In genomic region chr13:110352735-110353134, GRCh38 we compare ENCODE assay signal across 16 cellular contexts. TPM values are rescaled to one million over a fixed set of nuclear protein-coding genes. Genes with fewer than 3 reads are reported as not detected.
DNase-seq lines count a peak whose midpoint lies in the region; TF ChIP-seq lines count a peak whose summit lies in the region.
"Had no signal": no experiment of that assay in that cellular context is flagged by ENCODE, and none has a peak within 500 bp of the region (broad histone marks: within the 10 kb centered on the region; RNA-seq: fewer than 3 reads in every experiment).

No MANE protein-coding gene starts in this region.

- no peaks in the 10 kb centered on the region for H3K79me2 ChIP-seq in H9 (ENCODE audit: insufficient read depth, low read length)

- H4K5ac ChIP-seq in H9 (ENCODE audit: insufficient read length, low read depth, low read length), result no peak overlapping the region

- no peak overlapping the region for H4K91ac ChIP-seq in H9 (ENCODE audit: insufficient read length, low read depth, low read length)

- H3K4me3 ChIP-seq in choroid plexus epithelial cell (ENCODE audit: low read depth, low read length), result no peak overlapping the region
- H3K4me3 ChIP-seq: lung had no signal

- H3K56ac ChIP-seq in H9 (ENCODE audit: insufficient read length, low read depth, low read length), result no peak overlapping the region

- H3K27me3 Mint-ChIP-seq in H9 (ENCODE audit: low read depth), result no peaks in the 10 kb centered on the region
- no peaks in the 10 kb centered on the region for H3K27me3 Mint-ChIP-seq in neural crest cell (ENCODE audit: low read depth)
- peaks cover 19% of the 10 kb centered on the region for H3K27me3 Mint-ChIP-seq in activated T-cell treated with anti-CD3 and anti-CD28 coated beads, Interleukin-2, amount 50 U/mL, for 24 hours
- H3K27me3 Mint-ChIP-seq: CD4-positive, CD25-positive, alpha-beta regulatory T cell had no signal

- H3K27ac ChIP-seq in H9 (ENCODE audit: insufficient read length, low read depth, low read length), result no peak overlapping the region

- H3K36me3 Mint-ChIP-seq in H9 (ENCODE audit: insufficient read depth in 1 of 3, low read depth in 3 of 3) (peaks cover 2 to 5% (median 4%) of the 10 kb centered on the region in 3 experiments; a peak in 3 of 7 replicates), neural crest cell (ENCODE audit: low read depth) (peaks cover 6% of the 10 kb centered on the region)
- H3K36me3 Mint-ChIP-seq in activated T-cell treated with anti-CD3 and anti-CD28 coated beads, Interleukin-2, amount 50 U/mL, for 24 hours (ENCODE audit: low read depth), result no peaks in the 10 kb centered on the region
- H3K36me3 Mint-ChIP-seq: CD4-positive, CD25-positive, alpha-beta regulatory T cell had no signal

- no peak overlapping the region for H2BK12ac ChIP-seq in H9 (ENCODE audit: insufficient read length, low read depth, low read length)

- H3K9ac ChIP-seq in H9 (ENCODE audit: extremely low read depth, insufficient read length, low read length), result no peak overlapping the region

- H2BK20ac ChIP-seq in H9 (ENCODE audit: low read depth, low read length, poor library complexity, severe bottlenecking), result no peak overlapping the region

- H3K4me3 Mint-ChIP-seq in H9, result no peak overlapping the region; a peak in 1 of 5 replicates
- H3K4me3 Mint-ChIP-seq in neural crest cell, result no peak overlapping the region
- H3K4me3 Mint-ChIP-seq in activated T-cell treated with anti-CD3 and anti-CD28 coated beads, Interleukin-2, amount 50 U/mL, for 24 hours, result no peak overlapping the region
- H3K4me3 Mint-ChIP-seq: activated B cell treated with CpG ODN at 0.5 μM for 24 hours; CD4-positive, CD25-positive, alpha-beta regulatory T cell had no signal

- H3K9me3 Mint-ChIP-seq in H9, result no peaks in the 10 kb centered on the region; a peak in 1 of 5 replicates
- no peaks in the 10 kb centered on the region for H3K9me3 Mint-ChIP-seq in neural crest cell
- no peaks in the 10 kb centered on the region for H3K9me3 Mint-ChIP-seq in activated T-cell treated with anti-CD3 and anti-CD28 coated beads, Interleukin-2, amount 50 U/mL, for 24 hours
- H3K9me3 Mint-ChIP-seq: activated B cell treated with CpG ODN at 0.5 μM for 24 hours; activated T-helper 2 cell treated with anti-CD3 and anti-CD28 coated beads, Interferon-gamma antibody, Interleukin-2, Interleukin-4, amounts not matched to agents 10 μg/mL and 5 μg/mL and 100 μg/mL, durations not matched to agents 14 hours and 24 hours and 36 hours had no signal

- no peaks in the 10 kb centered on the region for H3K27me3 ChIP-seq in H9 (ENCODE audit: insufficient read depth, low read length)

- no peaks in the 10 kb centered on the region for H3K79me1 ChIP-seq in H9 (ENCODE audit: insufficient read depth, low read depth, low read length, poor library complexity, severe bottlenecking)

- H2BK5ac ChIP-seq in H9 (ENCODE audit: insufficient read length, low read length), result no peak overlapping the region

- H2BK120ac ChIP-seq in H9 (ENCODE audit: low read depth, low read length, poor library complexity, severe bottlenecking), result no peak overlapping the region

- DNase-seq in AG09319 (ENCODE audit: extremely low read depth, low read depth), result no peak
- DNase-seq in H9, result peak; percentile 62
- DNase-seq in choroid plexus epithelial cell (ENCODE audit: low read depth), result no peak
- DNase-seq in neural crest cell (ENCODE audit: low read depth, low spot score), result no peak
- DNase-seq in SHP77 (lab: John Stamatoyannopoulos, UW), result no peak
- no peak for DNase-seq in DMS53 (lab: John Stamatoyannopoulos, UW)
- no peak for DNase-seq in activated T-cell treated with anti-CD3 and anti-CD28 coated beads, Interleukin-2, amount 50 U/mL, for 24 hours
- DNase-seq in dedifferentiated amniotic fluid mesenchymal stem cell (ENCODE audit: extremely low spot score), result no peak
- DNase-seq: activated B cell treated with CpG ODN at 0.5 μM for 24 hours; CD4-positive, CD25-positive, alpha-beta regulatory T cell; central memory CD4-positive, alpha-beta T cell; foreskin melanocyte; NCI-H2081; right cardiac atrium had no signal

- H4K20me1 ChIP-seq in H9 (ENCODE audit: control insufficient read depth, insufficient read depth, insufficient read length), result no peaks in the 10 kb centered on the region

- no peak overlapping the region for H3K4me2 ChIP-seq in H9 (ENCODE audit: insufficient read depth, insufficient read length, low read length)

- H3K4me1 Mint-ChIP-seq in H9 (peaks cover 21 to 33% of the 10 kb centered on the region in 2 experiments), neural crest cell (peaks cover 28% of the 10 kb centered on the region)
- no peaks in the 10 kb centered on the region for H3K4me1 Mint-ChIP-seq in activated T-cell treated with anti-CD3 and anti-CD28 coated beads, Interleukin-2, amount 50 U/mL, for 24 hours (ENCODE audit: low read depth)
- H3K4me1 Mint-ChIP-seq: activated B cell treated with CpG ODN at 0.5 μM for 24 hours; CD4-positive, CD25-positive, alpha-beta regulatory T cell had no signal

- no peaks in the 10 kb centered on the region for H3K23me2 ChIP-seq in H9 (ENCODE audit: insufficient read length, low read depth, low read length, poor library complexity, severe bottlenecking)

- TF ChIP-seq CTCF in AG09319 (IDR thresholded peaks at IDR 0.05; ENCODE audit: low read depth, low read length) (peak; percentile 5), H9 (conservative IDR thresholded peaks at IDR 0.05) (peak; percentile 82), choroid plexus epithelial cell (conservative IDR thresholded peaks at IDR 0.05; ENCODE audit: low read depth, low read length) (peak; percentile 37), neural crest cell (conservative IDR thresholded peaks at IDR 0.05) (peak; percentile 14)

- H2AFZ ChIP-seq in H9 (ENCODE audit: low read length), result no peak overlapping the region

- H3K18ac ChIP-seq in H9 (ENCODE audit: insufficient read length, low read depth, low read length), result no peak overlapping the region

- H3K23ac ChIP-seq in H9 (ENCODE audit: insufficient read length, low read depth, low read length), result no peak overlapping the region

- no peak overlapping the region for H2AK5ac ChIP-seq in H9 (ENCODE audit: insufficient read length, low read length)

- WGBS in H9 (ENCODE audit: extremely low coverage, insufficient read length, low lambda C conversion rate), result no CpG with 5 or more reads among the region's 8 CpGs

- H3K4ac ChIP-seq in H9 (ENCODE audit: low read depth, low read length), result no peak overlapping the region

- H3K27ac Mint-ChIP-seq in H9, result no peak overlapping the region
- H3K27ac Mint-ChIP-seq in neural crest cell (ENCODE audit: unreplicated experiment), result no peak overlapping the region
- H3K27ac Mint-ChIP-seq in activated T-cell treated with anti-CD3 and anti-CD28 coated beads, Interleukin-2, amount 50 U/mL, for 24 hours, result no peak overlapping the region
- H3K27ac Mint-ChIP-seq: activated B cell treated with CpG ODN at 0.5 μM for 24 hours; activated T-helper 2 cell treated with anti-CD3 and anti-CD28 coated beads, Interferon-gamma antibody, Interleukin-2, Interleukin-4, amounts not matched to agents 10 μg/mL and 5 μg/mL and 100 μg/mL, durations not matched to agents 14 hours and 24 hours and 36 hours; CD4-positive, CD25-positive, alpha-beta regulatory T cell had no signal

- no peaks in the 10 kb centered on the region for H3K9me3 ChIP-seq in H9 (ENCODE audit: control insufficient read depth, low read depth, low read length)

- no peak overlapping the region for H2BK15ac ChIP-seq in H9 (ENCODE audit: low read depth, low read length)

- no peak overlapping the region; the same call in 1 of the 2 replicates for H3K14ac ChIP-seq in H9 (ENCODE audit: insufficient read depth, low read length)

- no peak overlapping the region for H4K8ac ChIP-seq in H9 (replicated peaks; ENCODE audit: insufficient read length, low read depth, low read length)

- H3T11ph ChIP-seq in H9 (ENCODE audit: low read length), result no peak overlapping the region

- peaks cover 4% of the 10 kb centered on the region for H3K4me1 ChIP-seq in H9 (ENCODE audit: insufficient read depth, low read length)

RNA-seq across cellular contexts. Expression of gene COL4A2, which starts 45.7 kb away (rescaled TPM):
- total RNA-seq in H9 (2021) (68.8 and 76.5 TPM in 2 replicates), neural crest cell (159 and 164 TPM in 2 replicates)
- total RNA-seq: activated B cell treated with CpG ODN at 0.5 μM for 24 hours; activated T-helper 2 cell treated with anti-CD3 and anti-CD28 coated beads, Interferon-gamma antibody, Interleukin-2, Interleukin-4, amounts not matched to agents 10 μg/mL and 5 μg/mL and 100 μg/mL, durations not matched to agents 14 hours and 24 hours and 36 hours; CD4-positive, CD25-positive, alpha-beta regulatory T cell had no signal

RNA-seq across cellular contexts. Expression of gene COL4A1, which starts 45.8 kb away (rescaled TPM):
- 73.1 and 74.6 TPM in 2 replicates for total RNA-seq in H9 (2021)
- 65.5 and 67.9 TPM in 2 replicates for total RNA-seq in neural crest cell
- total RNA-seq: activated B cell treated with CpG ODN at 0.5 μM for 24 hours; activated T-helper 2 cell treated with anti-CD3 and anti-CD28 coated beads, Interferon-gamma antibody, Interleukin-2, Interleukin-4, amounts not matched to agents 10 μg/mL and 5 μg/mL and 100 μg/mL, durations not matched to agents 14 hours and 24 hours and 36 hours; CD4-positive, CD25-positive, alpha-beta regulatory T cell had no signal

Comparison
In these comparisons a context has a peak if more than half of its experiments do, and no peak if none do; other contexts are left out.
1. CTCF ChIP-seq: peak in every context shown above with its lines; median percentile 82 in H9; 37 in choroid plexus epithelial cell; 14 in neural crest cell; 5 in AG09319.